In the genomic region with DNA sequence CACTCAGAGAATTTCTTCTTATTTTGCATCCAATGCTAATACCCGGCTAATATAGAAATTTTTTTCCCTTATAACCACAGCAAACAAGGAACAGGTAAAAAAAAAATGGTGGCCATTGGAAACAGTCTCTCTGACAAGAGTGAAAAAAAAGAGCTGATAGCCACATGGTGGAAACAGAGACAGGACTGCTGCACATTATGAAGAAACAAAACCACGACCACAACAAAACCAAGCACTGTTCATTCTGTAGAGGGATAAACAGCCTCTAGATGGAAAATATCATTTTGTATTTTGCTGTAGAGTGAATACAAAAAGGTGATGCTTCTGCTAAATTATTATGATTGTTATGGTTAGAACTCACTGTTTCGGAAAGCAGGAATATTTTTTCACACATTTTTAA, we compare ENCODE assay signal across 17 cellular contexts.
DNase-seq lines count a peak whose midpoint lies in the region; TF ChIP-seq lines count a peak whose summit lies in the region.
"Had no signal": no experiment of that assay in that cellular context is flagged by ENCODE, and none has a peak within 500 bp of the region (broad histone marks: within the 10 kb centered on the region; RNA-seq: fewer than 3 reads in every experiment).

No MANE protein-coding gene starts in this region.

- no peaks in the 10 kb centered on the region for H3K4me1 ChIP-seq in esophagus muscularis mucosa
- H3K4me1 ChIP-seq: A549 had no signal

- DNase-seq in NCI-H2107 treated with DMSO at 0.1 percent for 48 hours (lab: John Stamatoyannopoulos, UW; ENCODE audit: unreplicated experiment) (peak; percentile 18), NCI-H2107 (lab: John Stamatoyannopoulos, UW) (no peak), amniotic epithelial cell (ENCODE audit: low read depth) (peak; percentile 7), myocyte (ENCODE audit: low read depth) (peak; percentile 43), NCI-H2029 (lab: John Stamatoyannopoulos, UW) (no peak), esophagus muscularis mucosa (ENCODE audit: extremely low spot score) (no peak)
- no peak for DNase-seq in activated T-cell treated with anti-CD3 and anti-CD28 coated beads, Interleukin-2, amount 50 U/mL, for 48 hours
- DNase-seq: AML-193; CD4-positive, alpha-beta T cell; DMS153; DMS79; GF-D8; GOT3; H7 had no signal

- 91% methylated on average over 3 of the region's 3 CpGs for WGBS in esophagus muscularis mucosa

- intact Hi-C loops in esophagus muscularis mucosa (cut with DNase I), result no loop called here

- no peaks in the 10 kb centered on the region for H3K9me3 ChIP-seq in esophagus muscularis mucosa
- H3K9me3 ChIP-seq: A549 had no signal

- no peak overlapping the region for H3K4me3 ChIP-seq in esophagus muscularis mucosa
- H3K4me3 ChIP-seq: A549 had no signal

- H3K27ac ChIP-seq in esophagus muscularis mucosa (replicated peaks in 1 of 4), result no peak overlapping the region
- H3K27ac ChIP-seq: 22Rv1, A549, C4-2B had no signal

- TF ChIP-seq EP300 in esophagus muscularis mucosa (IDR thresholded peaks at IDR 0.05), result no peak

- no peak for TF ChIP-seq POLR2A in esophagus muscularis mucosa (IDR thresholded peaks at IDR 0.05; ENCODE audit: low read depth)

- TF ChIP-seq CTCF in esophagus muscularis mucosa (IDR thresholded peaks at IDR 0.05), result no peak

- no peaks in the 10 kb centered on the region for H3K36me3 ChIP-seq in esophagus muscularis mucosa

- H3K27me3 ChIP-seq in esophagus muscularis mucosa, result no peaks in the 10 kb centered on the region

Comparison
In these comparisons a context has a peak if more than half of its experiments do, and no peak if none do; other contexts are left out.
1. DNase-seq: peak in NCI-H2107 treated with DMSO at 0.1 percent for 48 hours (single experiment), amniotic epithelial cell (single experiment) and myocyte (single experiment); none in NCI-H2107 (single experiment), NCI-H2029 (single experiment), activated T-cell treated with anti-CD3 and anti-CD28 coated beads, Interleukin-2, amount 50 U/mL, for 48 hours (0 of 2) and esophagus muscularis mucosa (single experiment).